ENCODE assay signal across 13 cellular contexts in the genomic region with DNA sequence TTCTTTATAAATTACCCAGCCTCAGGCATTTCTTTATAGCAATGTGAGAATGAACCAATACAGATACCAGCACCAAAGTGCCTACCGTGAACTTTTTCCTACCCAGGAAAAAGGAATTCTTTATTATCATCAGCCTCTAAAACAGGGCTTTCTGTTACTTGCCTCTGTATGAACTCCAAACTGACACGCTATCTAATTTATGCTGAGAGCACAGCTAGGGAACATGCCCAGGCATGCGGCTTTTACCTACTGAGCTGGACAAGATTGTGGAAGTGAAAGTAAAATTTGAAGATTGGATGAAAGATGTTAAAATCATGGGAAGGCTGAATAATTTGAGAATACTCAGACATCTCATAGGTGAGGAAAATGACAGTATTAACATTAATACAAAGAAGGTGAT. TPM values are rescaled to one million over a fixed set of nuclear protein-coding genes. Genes with fewer than 3 reads are reported as not detected.
DNase-seq lines count a peak whose midpoint lies in the region; FAIRE-seq and TF ChIP-seq lines count a peak whose summit lies in the region.
"Had no signal": no experiment of that assay in that cellular context is flagged by ENCODE, and none has a peak within 500 bp of the region (broad histone marks: within the 10 kb centered on the region; RNA-seq: fewer than 3 reads in every experiment).

No MANE protein-coding gene starts in this region.

- H3K27me3 Mint-ChIP-seq in endodermal cell (ENCODE audit: insufficient read depth) = peaks cover 48% of the 10 kb centered on the region

- H3K36me3 ChIP-seq in endodermal cell (ENCODE audit: control insufficient read depth, insufficient read depth, low read length) (no peaks in the 10 kb centered on the region), prostate gland (no peaks in the 10 kb centered on the region), small intestine (ENCODE audit: control insufficient read depth in 2 of 2, insufficient read depth in 2 of 2, low read length in 2 of 2) (no peaks in the 10 kb centered on the region)
- H3K36me3 ChIP-seq: spleen, thoracic aorta had no signal

- TF ChIP-seq POLR2A in prostate gland (IDR thresholded peaks at IDR 0.05) = no peak

- FAIRE-seq in small intestine (lab: Jason Lieb, UNC) = no peak

- H3K4me3 ChIP-seq in endodermal cell (ENCODE audit: low read length) (no peak overlapping the region), prostate gland (no peak overlapping the region), small intestine (ENCODE audit: low read depth in 1 of 2, low read length in 2 of 2) (no peak overlapping the region)
- H3K4me3 ChIP-seq: spleen, thoracic aorta had no signal

- H3K4me1 ChIP-seq in endodermal cell (ENCODE audit: control insufficient read depth, insufficient read depth, low read length) (no peaks in the 10 kb centered on the region), prostate gland (replicated peaks) (no peaks in the 10 kb centered on the region), small intestine (ENCODE audit: control insufficient read depth in 2 of 2, insufficient read depth in 1 of 2, low read depth in 1 of 2, low read length in 1 of 2) (peaks cover 0 to 2% of the 10 kb centered on the region in 2 donors)
- H3K4me1 ChIP-seq: spleen had no signal

- peaks cover 6% of the 10 kb centered on the region for H3K4me1 Mint-ChIP-seq in endodermal cell

- TF ChIP-seq CTCF in endodermal cell (conservative IDR thresholded peaks at IDR 0.05) (no peak), prostate gland (IDR thresholded peaks at IDR 0.05) (no peak)

- H3K4me3 Mint-ChIP-seq in endodermal cell = no peak overlapping the region
- H3K4me3 Mint-ChIP-seq: immature natural killer cell had no signal

- WGBS in endodermal cell (ENCODE audit: insufficient coverage in 1 of 2, insufficient read length in 1 of 2), 2 experiments = 94% methylated on average over 2 to 3 of the region's 3 CpGs
- 26% methylated on average over 3 of the region's 3 CpGs for WGBS in prostate gland
- WGBS in small intestine, 3 donors = 69 to 78% (median 76%) methylated on average over 3 of the region's 3 CpGs

- peak; percentile 12 for DNase-seq in NCI-H2107 treated with DMSO at 0.1 percent for 48 hours (lab: John Stamatoyannopoulos, UW; ENCODE audit: unreplicated experiment)
- DNase-seq in NCI-H2107 (lab: John Stamatoyannopoulos, UW) = no peak
- DNase-seq in NCI-H69 (lab: John Stamatoyannopoulos, UW) = peak; percentile 70
- DNase-seq in endodermal cell = no peak
- DNase-seq in prostate gland (ENCODE audit: low spot score) = peak; percentile 51
- no peak for DNase-seq in stimulated activated CD4-positive, alpha-beta T cell treated with anti-CD3 and anti-CD28 coated beads, Interleukin-4, amount 100 ng/mL, for 24 hours
- no peak for DNase-seq in small intestine
- DNase-seq in substantia nigra (lab: John Stamatoyannopoulos, UW) = no peak
- DNase-seq: aorta, immature natural killer cell, MM.1S, spleen had no signal

- H3K27ac ChIP-seq in endodermal cell (ENCODE audit: low read depth, low read length) = peak overlapping the region; percentile 6
- H3K27ac ChIP-seq in prostate gland = peak overlapping the region in 1 of 2 donors; percentile 45
- no peak overlapping the region for H3K27ac ChIP-seq in small intestine (ENCODE audit: low read depth in 1 of 2, low read length in 1 of 2)
- no peak overlapping the region for H3K27ac ChIP-seq in substantia nigra (ENCODE audit: low read depth, low read length, poor library complexity, severe bottlenecking)
- H3K27ac ChIP-seq: spleen, thoracic aorta had no signal

- no peaks in the 10 kb centered on the region for H3K36me3 Mint-ChIP-seq in endodermal cell (ENCODE audit: low read depth)
- H3K36me3 Mint-ChIP-seq: immature natural killer cell had no signal

- H3K9me3 ChIP-seq in endodermal cell (ENCODE audit: control insufficient read depth, low read length) (peaks cover 4% of the 10 kb centered on the region), prostate gland (no peaks in the 10 kb centered on the region), small intestine (ENCODE audit: control insufficient read depth, low read depth) (no peaks in the 10 kb centered on the region)
- H3K9me3 ChIP-seq: spleen, thoracic aorta had no signal

- H3K27me3 ChIP-seq in endodermal cell (ENCODE audit: control insufficient read depth, insufficient read depth, low read length, poor library complexity, severe bottlenecking) = no peaks in the 10 kb centered on the region
- no peaks in the 10 kb centered on the region for H3K27me3 ChIP-seq in prostate gland (replicated peaks; ENCODE audit: insufficient read depth)
- H3K27me3 ChIP-seq in small intestine (ENCODE audit: control insufficient read depth in 2 of 2, insufficient read depth in 2 of 2, low read length in 2 of 2) = no peaks in the 10 kb centered on the region

- no peak overlapping the region for H3K27ac Mint-ChIP-seq in endodermal cell
- H3K27ac Mint-ChIP-seq: immature natural killer cell had no signal

- intact Hi-C loops in prostate gland (cut with DNase I) = no loop called here

- no peak overlapping the region for H3K9ac ChIP-seq in endodermal cell (ENCODE audit: extremely low read depth, low read length, poor library complexity, severe bottlenecking)

- H3K9me3 Mint-ChIP-seq in endodermal cell = peaks cover 6% of the 10 kb centered on the region
- H3K9me3 Mint-ChIP-seq: immature natural killer cell had no signal

RNA-seq across cellular contexts. Expression of gene ADCY9, which starts 24.4 kb away (rescaled TPM):
- total RNA-seq in endodermal cell = 1 to 10 TPM; 1.2 to 3.3 TPM
- polyA plus RNA-seq in endodermal cell (2013, experiment 1 of 2) = 4.6 TPM
- 4.6 TPM for polyA plus RNA-seq in endodermal cell (2013, experiment 2 of 2)
- 10 to 100 TPM in 1 of 2 donors, 1 to 10 TPM in 1; 7.2 to 58.3 TPM for total RNA-seq in prostate gland
- 10 to 100 TPM in 1 of 3 donors, 1 to 10 TPM in 2; 4.3 to 10.7 (median 7.9) TPM for polyA plus RNA-seq in small intestine

Comparison
In these comparisons a context has a peak if more than half of its experiments do, and no peak if none do; other contexts are left out.
1. DNase-seq: peak in NCI-H2107 treated with DMSO at 0.1 percent for 48 hours (single experiment), NCI-H69 (single experiment) and prostate gland (single experiment); none in NCI-H2107 (single experiment), endodermal cell (single experiment), stimulated activated CD4-positive, alpha-beta T cell treated with anti-CD3 and anti-CD28 coated beads, Interleukin-4, amount 100 ng/mL, for 24 hours (single experiment), small intestine (single experiment) and substantia nigra (0 of 49).